ENCODE assay signal across 10 cellular contexts in genomic region chr2:12262681-12263436, GRCh38.
A peak's percentile ranks its signal among the peaks of the same experiment; 100 is the strongest.
DNase-seq lines count a peak whose midpoint lies in the region; TF ChIP-seq lines count a peak whose summit lies in the region.
"Had no signal": no experiment of that assay in that cellular context is flagged by ENCODE, and none has a peak within 500 bp of the region (broad histone marks: within the 10 kb centered on the region; RNA-seq: fewer than 3 reads in every experiment).

No MANE protein-coding gene starts in this region.

- H3K4me1 ChIP-seq in MM.1S (ENCODE audit: low read length) (peaks cover 13% of the 10 kb centered on the region), parathyroid adenoma (peaks cover 22% of the 10 kb centered on the region), BE2C (peaks cover 11% of the 10 kb centered on the region)

- H3K79me2 ChIP-seq in MM.1S (ENCODE audit: low read length) (no peaks in the 10 kb centered on the region), parathyroid adenoma (no peaks in the 10 kb centered on the region)

- H3K27ac ChIP-seq in MM.1S (ENCODE audit: low read length), result peak overlapping the region; percentile 47; the same call in 1 of the 2 replicates
- H3K27ac ChIP-seq in parathyroid adenoma, result peak overlapping the region; percentile 21
- H3K27ac ChIP-seq: SK-N-MC had no signal

- no peaks in the 10 kb centered on the region for H3F3A ChIP-seq in MM.1S (ENCODE audit: insufficient read depth, low read length)

- TF ChIP-seq CTCF in MM.1S (IDR thresholded peaks at IDR 0.05; ENCODE audit: low read length), result no peak
- no peak for TF ChIP-seq CTCF in parathyroid adenoma (IDR thresholded peaks at IDR 0.05)
- no peak for TF ChIP-seq CTCF in BE2C (IDR thresholded peaks at IDR 0.05; ENCODE audit: low read depth, low read length)

- H3K27me3 ChIP-seq in MM.1S (replicated peaks; ENCODE audit: insufficient read depth, low read length) (no peaks in the 10 kb centered on the region), parathyroid adenoma (ENCODE audit: control insufficient read depth, insufficient read depth, low read length) (no peaks in the 10 kb centered on the region), BE2C (no peaks in the 10 kb centered on the region)

- H2AFZ ChIP-seq in MM.1S (ENCODE audit: low read length) (no peak overlapping the region), parathyroid adenoma (peak overlapping the region; percentile 76)

- H3K4me3 ChIP-seq in MM.1S (ENCODE audit: low read length) (no peak overlapping the region), parathyroid adenoma (ENCODE audit: low read depth, low read length) (no peak overlapping the region), BE2C (ENCODE audit: low read depth, low read length) (no peak overlapping the region)
- H3K4me3 ChIP-seq: SK-N-MC, smooth muscle cell had no signal

- no peaks in the 10 kb centered on the region for H3K9me2 ChIP-seq in MM.1S (replicated peaks; ENCODE audit: insufficient read depth, low read length)

- DNase-seq in DMS53 (lab: John Stamatoyannopoulos, UW), result peak; percentile 56
- DNase-seq in DMS53 treated with DMSO at 0.1 percent for 48 hours (lab: John Stamatoyannopoulos, UW; ENCODE audit: unreplicated experiment), result no peak
- DNase-seq in MM.1S, result peak; percentile 69
- peak; percentile 84 for DNase-seq in cerebellar cortex (ENCODE audit: low spot score)
- no peak for DNase-seq in GOT3 (lab: John Stamatoyannopoulos, UW)
- DNase-seq in NK-92 (lab: John Stamatoyannopoulos, UW; ENCODE audit: unreplicated experiment), result no peak
- no peak for DNase-seq in BE2C

- H3K9me3 ChIP-seq in MM.1S (replicated peaks; ENCODE audit: insufficient read depth, low read length) (no peaks in the 10 kb centered on the region), parathyroid adenoma (ENCODE audit: control insufficient read depth, low read length) (no peaks in the 10 kb centered on the region), BE2C (no peaks in the 10 kb centered on the region; the same call in 1 of the 2 replicates)

- peak overlapping the region; percentile 25; the same call in 1 of the 2 replicates for H3K4me2 ChIP-seq in MM.1S (ENCODE audit: low read depth, low read length)
- no peak overlapping the region for H3K4me2 ChIP-seq in parathyroid adenoma (ENCODE audit: low read length)
- H3K4me2 ChIP-seq: smooth muscle cell had no signal

- no peaks in the 10 kb centered on the region for H4K20me1 ChIP-seq in MM.1S (ENCODE audit: insufficient read depth, low read length)

- H3K9ac ChIP-seq in MM.1S (ENCODE audit: low read length) (no peak overlapping the region), parathyroid adenoma (no peak overlapping the region)

- H3K36me3 ChIP-seq in MM.1S (replicated peaks; ENCODE audit: insufficient read depth, low read length) (no peaks in the 10 kb centered on the region), parathyroid adenoma (ENCODE audit: control insufficient read depth, insufficient read depth, low read length) (no peaks in the 10 kb centered on the region), BE2C (no peaks in the 10 kb centered on the region)

Comparison
In these comparisons a context has a peak if more than half of its experiments do, and no peak if none do; other contexts are left out.
1. DNase-seq: peak in DMS53 (single experiment), MM.1S (single experiment) and cerebellar cortex (single experiment); none in DMS53 treated with DMSO at 0.1 percent for 48 hours (single experiment), GOT3 (single experiment), NK-92 (single experiment) and BE2C (single experiment).